Comparison of ENCODE assay signal across 8 cellular contexts in the genomic region with DNA sequence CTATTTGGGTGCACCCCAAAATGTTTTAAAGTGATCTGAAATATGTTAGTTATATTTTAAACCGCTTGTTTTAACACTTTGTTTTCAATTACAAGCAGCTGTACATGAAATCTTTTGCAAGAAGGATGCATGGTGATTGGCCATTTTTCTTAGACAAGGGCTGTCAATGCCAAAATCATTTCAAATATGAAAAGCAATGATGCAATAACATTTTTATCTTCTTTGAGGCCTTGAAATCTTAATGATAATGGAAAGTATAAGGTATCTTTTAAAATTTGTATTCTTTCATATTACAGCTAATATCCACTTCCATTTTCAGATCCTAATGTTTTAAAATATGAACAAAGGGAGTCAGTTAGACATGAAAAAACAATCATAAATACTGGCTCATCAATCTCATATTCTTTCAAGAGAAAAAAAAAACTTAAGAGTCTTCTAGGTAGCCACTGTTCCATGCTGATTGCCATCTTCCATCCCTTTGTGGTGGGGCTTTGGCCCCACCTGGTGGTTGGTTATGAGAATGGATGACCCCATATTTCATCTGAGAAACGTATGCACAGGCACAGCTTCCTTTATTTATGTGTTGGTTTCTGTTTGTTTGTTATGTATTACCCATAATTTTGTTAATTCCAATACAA.
DNase-seq lines count a peak whose midpoint lies in the region; FAIRE-seq and TF ChIP-seq lines count a peak whose summit lies in the region.

No MANE protein-coding gene starts in this region.

- no peak overlapping the region for H3K27ac ChIP-seq in neural progenitor cell
- no peak overlapping the region for H3K27ac ChIP-seq in effector memory CD4-positive, alpha-beta T cell (ENCODE audit: insufficient read depth, low read length, poor library complexity, severe bottlenecking)

- H4K20me1 ChIP-seq in neural progenitor cell (ENCODE audit: low read depth), result no peaks in the 10 kb centered on the region

- no peak for TF ChIP-seq POLR2A in H54 (IDR thresholded peaks at IDR 0.05; ENCODE audit: low read depth, low read length)

- peaks cover 3% of the 10 kb centered on the region for H3K4me1 Mint-ChIP-seq in neural progenitor cell

- no peak overlapping the region for H3K4me3 ChIP-seq in Jurkat, Clone E6-1 (ENCODE audit: low read length)
- H3K4me3 ChIP-seq in neural progenitor cell, result no peak overlapping the region
- H3K4me3 ChIP-seq in effector memory CD4-positive, alpha-beta T cell (ENCODE audit: insufficient read depth, low read depth, low read length, poor library complexity, severe bottlenecking), result no peak overlapping the region

- peak; percentile 97 for TF ChIP-seq CTCF in neural progenitor cell (IDR thresholded peaks at IDR 0.05)

- no peaks in the 10 kb centered on the region for H3K79me2 ChIP-seq in neural progenitor cell (ENCODE audit: low read depth)

- in situ Hi-C loops in ACHN (cut with HindIII; ENCODE audit: low pct_ligation_motif_present, low pct_unique_long_range_greater_than_20kb, low sequenced_read_pairs), result no loop called here

- peak overlapping the region; percentile 71 for H2AFZ ChIP-seq in neural progenitor cell (replicated peaks)

- H3K27ac Mint-ChIP-seq in neural progenitor cell, result no peak overlapping the region

- H3K4me2 ChIP-seq in neural progenitor cell, result no peak overlapping the region

- no peaks in the 10 kb centered on the region for H3K36me3 ChIP-seq in neural progenitor cell
- H3K36me3 ChIP-seq in effector memory CD4-positive, alpha-beta T cell (ENCODE audit: control insufficient read depth, insufficient read depth, low read length), result no peaks in the 10 kb centered on the region

- no peaks in the 10 kb centered on the region for H3K9me3 Mint-ChIP-seq in neural progenitor cell

- H3K27me3 Mint-ChIP-seq in neural progenitor cell (ENCODE audit: insufficient read depth, low read depth), result no peaks in the 10 kb centered on the region

- no peaks in the 10 kb centered on the region for H3K36me3 Mint-ChIP-seq in neural progenitor cell

- no peaks in the 10 kb centered on the region for H3K9me3 ChIP-seq in neural progenitor cell (ENCODE audit: low read depth)
- no peaks in the 10 kb centered on the region for H3K9me3 ChIP-seq in effector memory CD4-positive, alpha-beta T cell (ENCODE audit: control insufficient read depth, low read length)

- DNase-seq in ACHN (peak; percentile 63), GM04504 (ENCODE audit: low read depth) (peak; percentile 7), H54 (ENCODE audit: insufficient read length, low spot score) (peak; percentile 30), RKO (ENCODE audit: low spot score) (peak; percentile 77), neural progenitor cell (ENCODE audit: low spot score) (peak; percentile 66)
- peak; percentile 32 for DNase-seq in Jurkat, Clone E6-1 (ENCODE audit: low read depth, low spot score)
- DNase-seq in effector memory CD4-positive, alpha-beta T cell, result no peak

- no peak overlapping the region for H3K9ac ChIP-seq in neural progenitor cell

- no peaks in the 10 kb centered on the region for H3K27me3 ChIP-seq in neural progenitor cell
- no peaks in the 10 kb centered on the region for H3K27me3 ChIP-seq in effector memory CD4-positive, alpha-beta T cell (replicated peaks; ENCODE audit: control insufficient read depth, insufficient read depth, low read length, poor library complexity, severe bottlenecking)

- H3K4me3 Mint-ChIP-seq in neural progenitor cell, result no peak overlapping the region

- H3F3A ChIP-seq in neural progenitor cell (ENCODE audit: low read depth), result no peaks in the 10 kb centered on the region

- FAIRE-seq in H54 (lab: Jason Lieb, UNC) (peak; percentile 95), endometrium (lab: Jason Lieb, UNC) (peak; percentile 35)

- H3K4me1 ChIP-seq in neural progenitor cell, result no peaks in the 10 kb centered on the region
- no peaks in the 10 kb centered on the region for H3K4me1 ChIP-seq in effector memory CD4-positive, alpha-beta T cell (ENCODE audit: control insufficient read depth, insufficient read depth, low read length, poor library complexity, severe bottlenecking)

Comparison
In these comparisons a context has a peak if more than half of its experiments do, and no peak if none do; other contexts are left out.
1. DNase-seq: peak in ACHN (single experiment), GM04504 (single experiment), H54 (single experiment), Jurkat, Clone E6-1 (single experiment), RKO (single experiment) and neural progenitor cell (single experiment); none in effector memory CD4-positive, alpha-beta T cell (0 of 3).